In the genomic region with DNA sequence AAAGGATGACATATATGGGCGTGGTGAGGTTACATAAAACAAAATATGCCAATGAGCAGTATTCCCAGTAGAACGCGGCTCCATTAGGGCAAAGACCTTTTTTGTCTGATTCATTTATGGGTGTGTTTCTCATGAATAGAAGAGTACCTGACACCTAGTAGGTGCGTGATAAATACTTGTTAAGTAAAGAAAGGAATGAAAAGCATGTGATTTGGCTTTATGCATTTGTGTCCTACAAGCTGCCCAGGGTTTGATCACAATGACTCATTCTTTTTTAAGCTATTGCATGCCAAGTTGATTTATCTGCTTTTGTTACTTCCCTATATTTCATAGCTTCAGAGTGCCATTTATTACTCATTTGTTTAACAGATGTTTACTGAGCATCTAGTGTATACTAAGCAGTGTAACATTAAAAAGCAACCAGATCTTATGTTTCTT, we compare ENCODE assay signal across 1 cellular context.
TF ChIP-seq lines count a peak whose summit lies in the region.

No MANE protein-coding gene starts in this region.

TF ChIP-seq in GM23338, 12 proteins besides CTCF, POLR2A, EP300 and RAD21 (continued from another document):
- TF ChIP-seq, protein P1, sequence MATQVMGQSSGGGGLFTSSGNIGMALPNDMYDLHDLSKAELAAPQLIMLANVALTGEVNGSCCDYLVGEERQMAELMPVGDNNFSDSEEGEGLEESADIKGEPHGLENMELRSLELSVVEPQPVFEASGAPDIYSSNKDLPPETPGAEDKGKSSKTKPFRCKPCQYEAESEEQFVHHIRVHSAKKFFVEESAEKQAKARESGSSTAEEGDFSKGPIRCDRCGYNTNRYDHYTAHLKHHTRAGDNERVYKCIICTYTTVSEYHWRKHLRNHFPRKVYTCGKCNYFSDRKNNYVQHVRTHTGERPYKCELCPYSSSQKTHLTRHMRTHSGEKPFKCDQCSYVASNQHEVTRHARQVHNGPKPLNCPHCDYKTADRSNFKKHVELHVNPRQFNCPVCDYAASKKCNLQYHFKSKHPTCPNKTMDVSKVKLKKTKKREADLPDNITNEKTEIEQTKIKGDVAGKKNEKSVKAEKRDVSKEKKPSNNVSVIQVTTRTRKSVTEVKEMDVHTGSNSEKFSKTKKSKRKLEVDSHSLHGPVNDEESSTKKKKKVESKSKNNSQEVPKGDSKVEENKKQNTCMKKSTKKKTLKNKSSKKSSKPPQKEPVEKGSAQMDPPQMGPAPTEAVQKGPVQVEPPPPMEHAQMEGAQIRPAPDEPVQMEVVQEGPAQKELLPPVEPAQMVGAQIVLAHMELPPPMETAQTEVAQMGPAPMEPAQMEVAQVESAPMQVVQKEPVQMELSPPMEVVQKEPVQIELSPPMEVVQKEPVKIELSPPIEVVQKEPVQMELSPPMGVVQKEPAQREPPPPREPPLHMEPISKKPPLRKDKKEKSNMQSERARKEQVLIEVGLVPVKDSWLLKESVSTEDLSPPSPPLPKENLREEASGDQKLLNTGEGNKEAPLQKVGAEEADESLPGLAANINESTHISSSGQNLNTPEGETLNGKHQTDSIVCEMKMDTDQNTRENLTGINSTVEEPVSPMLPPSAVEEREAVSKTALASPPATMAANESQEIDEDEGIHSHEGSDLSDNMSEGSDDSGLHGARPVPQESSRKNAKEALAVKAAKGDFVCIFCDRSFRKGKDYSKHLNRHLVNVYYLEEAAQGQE (IDR thresholded peaks at IDR 0.05; ENCODE audit: unreplicated experiment) = no peak
